In genomic region chr19:40165362-40165937, GRCh38 we compare ENCODE assay signal across 8 cellular contexts.
DNase-seq lines count a peak whose midpoint lies in the region; ATAC-seq and TF ChIP-seq lines count a peak whose summit lies in the region.

No MANE protein-coding gene starts in this region.

- no peak overlapping the region for H3K27ac ChIP-seq in DND-41 (ENCODE audit: low read length)

- H3K9me3 ChIP-seq in DND-41 (ENCODE audit: insufficient read depth, low read length, severe bottlenecking), result no peaks in the 10 kb centered on the region

- no peak overlapping the region for H3K9ac ChIP-seq in DND-41 (ENCODE audit: low read depth, low read length)

- H3K36me3 ChIP-seq in DND-41 (ENCODE audit: insufficient read depth, low read length), result no peaks in the 10 kb centered on the region

- no peak overlapping the region for H3K4me2 ChIP-seq in DND-41 (ENCODE audit: insufficient read depth, low read length)

- no peaks in the 10 kb centered on the region for H4K20me1 ChIP-seq in DND-41 (ENCODE audit: insufficient read depth, low read length)

- ATAC-seq in DND-41 (ENCODE audit: insufficient read depth, low read depth) (peak; percentile 82), GM21381 (IDR thresholded peaks at IDR 0.05; ENCODE audit: unreplicated experiment) (no peak), GM19023 (IDR thresholded peaks at IDR 0.05; ENCODE audit: unreplicated experiment) (no peak)

- TF ChIP-seq EP300 in Ishikawa (IDR thresholded peaks at IDR 0.05; ENCODE audit: borderline replicate concordance), result no peak

- no peaks in the 10 kb centered on the region for H3K27me3 ChIP-seq in DND-41 (ENCODE audit: insufficient read depth, low read length, poor library complexity)

- TF ChIP-seq CTCF in DND-41 (IDR thresholded peaks at IDR 0.05; ENCODE audit: borderline replicate concordance, extremely low read depth, low read length, poor library complexity, severe bottlenecking), result peak; percentile 83

- peak; percentile 73 for TF ChIP-seq RAD21 in Ishikawa (IDR thresholded peaks at IDR 0.05; ENCODE audit: low read depth)

- no peak overlapping the region for H2AFZ ChIP-seq in DND-41 (ENCODE audit: low read depth, low read length)

- H3K4me3 ChIP-seq in DND-41 (ENCODE audit: low read depth in 1 of 2, low read length in 2 of 2), result no peak overlapping the region

- peak; percentile 68 for DNase-seq in DND-41
- peak; percentile 29 for DNase-seq in activated CD4-positive, CD25-positive, alpha-beta regulatory T cell treated with anti-CD3 and anti-CD28 coated beads, Interleukin-2, amount 50 U/mL, for 16 hours (ENCODE audit: low read depth, low spot score)
- peak; percentile 59 for DNase-seq in cerebellar cortex (ENCODE audit: low spot score)
- peak; percentile 43 for DNase-seq in medulla oblongata (ENCODE audit: extremely low spot score)
- DNase-seq in stimulated activated CD8-positive, alpha-beta memory T cell treated with anti-CD3 and anti-CD28 coated beads, Interleukin-7, amount 100 ng/mL, for 4 hours (ENCODE audit: low read depth in 2 of 2), result peak; percentile 25 to 50

- no peaks in the 10 kb centered on the region for H3K4me1 ChIP-seq in DND-41 (ENCODE audit: insufficient read depth, low read length)

- no peaks in the 10 kb centered on the region for H3K79me2 ChIP-seq in DND-41 (ENCODE audit: insufficient read depth, low read length)

TF ChIP-seq in Ishikawa, 13 proteins besides CTCF, POLR2A, EP300 and RAD21:
- TF ChIP-seq MAX (IDR thresholded peaks at IDR 0.05), result no peak
- TF ChIP-seq TAF1 (IDR thresholded peaks at IDR 0.05; ENCODE audit: low read depth), result no peak
- TF ChIP-seq FOXM1 (IDR thresholded peaks at IDR 0.05; ENCODE audit: borderline replicate concordance, low read depth), result no peak
- no peak for TF ChIP-seq CEBPB (IDR thresholded peaks at IDR 0.05)
- TF ChIP-seq USF1 (IDR thresholded peaks at IDR 0.05), result no peak
- TF ChIP-seq TEAD4 (IDR thresholded peaks at IDR 0.05), result no peak
- no peak for TF ChIP-seq ZBTB7A (IDR thresholded peaks at IDR 0.05; ENCODE audit: low read depth)
- TF ChIP-seq NFIC (IDR thresholded peaks at IDR 0.05), result no peak
- no peak for TF ChIP-seq EGR1 (IDR thresholded peaks at IDR 0.05)
- TF ChIP-seq TCF12 (IDR thresholded peaks at IDR 0.05; ENCODE audit: low read depth), result no peak
- TF ChIP-seq REST (IDR thresholded peaks at IDR 0.05; ENCODE audit: low read depth), result no peak
- TF ChIP-seq CREB1 (IDR thresholded peaks at IDR 0.05; ENCODE audit: low read depth), result no peak
- no peak for TF ChIP-seq YY1 (IDR thresholded peaks at IDR 0.05; ENCODE audit: low read depth)
